24 cellular contexts compared by ENCODE assay signal in genomic region chr3:185555948-185556347, GRCh38. TPM values are rescaled to one million over a fixed set of nuclear protein-coding genes. Genes with fewer than 3 reads are reported as not detected.
"Had no signal": no experiment of that assay in that cellular context is flagged by ENCODE, and none has a peak within 500 bp of the region (broad histone marks: within the 10 kb centered on the region; RNA-seq: fewer than 3 reads in every experiment).

No MANE protein-coding gene starts in this region.

- H3K4me1 ChIP-seq: vagina had no signal

- DNase-seq: activated CD4-positive, alpha-beta T cell treated with anti-CD3 and anti-CD28 coated beads for 48 hours; activated CD4-positive, CD25-positive, alpha-beta regulatory T cell; activated CD8-positive, alpha-beta T cell treated with anti-CD3 and anti-CD28 coated beads for 36 hours; activated naive CD4-positive, alpha-beta T cell treated with Interleukin-2 at 50 U/mL for 16 hours; activated naive CD8-positive, alpha-beta T cell treated with anti-CD3 and anti-CD28 coated beads, Interleukin-2, amount 10 ng/mL, durations not matched to agents 7 days and 5 days; activated T-cell treated with anti-CD3 and anti-CD28 coated beads, Interleukin-2, amount 50 U/mL, for 1 hour; caudate nucleus; dorsolateral prefrontal cortex; foreskin keratinocyte; kidney; left ventricle myocardium inferior; natural killer cell; ovary; spleen; stimulated activated CD4-positive, alpha-beta T cell treated with anti-CD3 and anti-CD28 coated beads, Interleukin-4, amount 100 ng/mL, for 4 hours; T-cell had no signal

- H3K27ac ChIP-seq: dorsolateral prefrontal cortex, foreskin keratinocyte, left ventricle myocardium inferior, ovary, spleen, vagina had no signal

- H3K27ac Mint-ChIP-seq: activated CD8-positive, alpha-beta T cell treated with anti-CD3 and anti-CD28 coated beads for 36 hours; activated naive CD8-positive, alpha-beta T cell treated with anti-CD3 and anti-CD28 coated beads, Interleukin-2, amount 10 ng/mL, durations not matched to agents 7 days and 5 days; activated T-helper 2 cell treated with anti-CD3 and anti-CD28 coated beads, Interferon-gamma antibody, Interleukin-2, Interleukin-4, amounts not matched to agents 10 μg/mL and 5 μg/mL and 100 μg/mL, durations not matched to agents 14 hours and 24 hours and 36 hours; brain; memory B cell; natural killer cell; stimulated activated memory B cell treated with anti-CD40 and anti-IgM and Interleukin-4, amounts not matched to agents 10 μg/mL and 1 μg/mL and 100 μg/mL, for 72 hours; T-cell had no signal

- ATAC-seq: activated CD8-positive, alpha-beta T cell treated with anti-CD3 and anti-CD28 coated beads for 36 hours; foreskin keratinocyte; natural killer cell; sciatic nerve; stimulated activated memory B cell treated with anti-CD40 and anti-IgM and Interleukin-4, amounts not matched to agents 10 μg/mL and 1 μg/mL and 100 μg/mL, for 72 hours; T-cell had no signal

- H3K9me3 Mint-ChIP-seq: activated CD8-positive, alpha-beta T cell treated with anti-CD3 and anti-CD28 coated beads for 36 hours; activated naive CD8-positive, alpha-beta T cell treated with anti-CD3 and anti-CD28 coated beads, Interleukin-2, amount 10 ng/mL, durations not matched to agents 7 days and 5 days; activated T-helper 2 cell treated with anti-CD3 and anti-CD28 coated beads, Interferon-gamma antibody, Interleukin-2, Interleukin-4, amounts not matched to agents 10 μg/mL and 5 μg/mL and 100 μg/mL, durations not matched to agents 14 hours and 24 hours and 36 hours; brain; memory B cell; natural killer cell; stimulated activated memory B cell treated with anti-CD40 and anti-IgM and Interleukin-4, amounts not matched to agents 10 μg/mL and 1 μg/mL and 100 μg/mL, for 72 hours; T-cell had no signal

- H3K9me3 ChIP-seq: left ventricle myocardium inferior, mucosa of descending colon, ovary, spleen, vagina had no signal

- H3K36me3 Mint-ChIP-seq: activated naive CD8-positive, alpha-beta T cell treated with anti-CD3 and anti-CD28 coated beads, Interleukin-2, amount 10 ng/mL, durations not matched to agents 7 days and 5 days; brain; memory B cell; natural killer cell; stimulated activated memory B cell treated with anti-CD40 and anti-IgM and Interleukin-4, amounts not matched to agents 10 μg/mL and 1 μg/mL and 100 μg/mL, for 72 hours; T-cell had no signal

- H3K4me3 Mint-ChIP-seq: activated CD8-positive, alpha-beta T cell treated with anti-CD3 and anti-CD28 coated beads for 36 hours; activated naive CD8-positive, alpha-beta T cell treated with anti-CD3 and anti-CD28 coated beads, Interleukin-2, amount 10 ng/mL, durations not matched to agents 7 days and 5 days; brain; memory B cell; natural killer cell; stimulated activated memory B cell treated with anti-CD40 and anti-IgM and Interleukin-4, amounts not matched to agents 10 μg/mL and 1 μg/mL and 100 μg/mL, for 72 hours; T-cell had no signal

- H3K36me3 ChIP-seq: left ventricle myocardium inferior, ovary, spleen, vagina had no signal

- H3K4me3 ChIP-seq: dorsolateral prefrontal cortex, left ventricle myocardium inferior, mucosa of descending colon, ovary, spleen, vagina had no signal

- H3K27me3 ChIP-seq: dorsolateral prefrontal cortex, ovary, vagina had no signal

RNA-seq across cellular contexts. Expression of gene LIPH, which starts 3.6 kb away (rescaled TPM):
- total RNA-seq: activated CD8-positive, alpha-beta T cell treated with anti-CD3 and anti-CD28 coated beads for 36 hours; activated naive CD8-positive, alpha-beta T cell treated with anti-CD3 and anti-CD28 coated beads, Interleukin-2, amount 10 ng/mL, durations not matched to agents 7 days and 5 days; activated T-helper 2 cell treated with anti-CD3 and anti-CD28 coated beads, Interferon-gamma antibody, Interleukin-2, Interleukin-4, amounts not matched to agents 10 μg/mL and 5 μg/mL and 100 μg/mL, durations not matched to agents 14 hours and 24 hours and 36 hours; fibroblast of lung had no signal
- polyA plus RNA-seq: foreskin keratinocyte had no signal
